ENCODE assay signal across 8 cellular contexts in genomic region chr10:14954001-14954770, GRCh38. TPM values are rescaled to one million over a fixed set of nuclear protein-coding genes. Genes with fewer than 3 reads are reported as not detected.
DNase-seq lines count a peak whose midpoint lies in the region; ATAC-seq lines count a peak whose summit lies in the region.

DCLRE1C (minus strand) TSS chr10:14954096; CDS start chr10:14954010, 86 bp downstream.

- POLR2A ChIA-PET in activated CD8-positive, alpha-beta memory T cell treated with anti-CD3 and anti-CD28 coated beads for 36 hours (lab: Charles Lee) = interaction anchor here (1.3 to 2.6 kb wide), 3 partner anchors 76 to 769 kb away, joined by 5 to 24 read pairs (median 9); partner anchors contain the start of genes CDNF, HSPA14, MSANTD7 and SUV39H2

- CTCF ChIA-PET in activated CD8-positive, alpha-beta memory T cell treated with anti-CD3 and anti-CD28 coated beads for 36 hours (lab: Charles Lee) = interaction anchor here (1.0 to 1.2 kb wide), 2 partner anchors 116 to 140 kb away, joined by 3 to 4 read pairs; partner anchors contain the start of genes CDNF, HSPA14 and MSANTD7

- DNase-seq in COR-L47 (lab: John Stamatoyannopoulos, UW) (peak; percentile 78), HT1080 (ENCODE audit: low read depth) (peak; percentile 89), NOMO-1 (lab: John Stamatoyannopoulos, UW; ENCODE audit: unreplicated experiment in 2 of 2) (peak; percentile 92), medulla oblongata (ENCODE audit: extremely low spot score) (peak; percentile 95)
- peak; percentile 76 for DNase-seq in effector CD8-positive, alpha-beta T cell (lab: John Stamatoyannopoulos, UW)
- DNase-seq in stimulated activated CD4-positive, alpha-beta T cell treated with anti-CD3 and anti-CD28 coated beads, TNF-alpha, amount 100 ng/mL, for 48 hours (ENCODE audit: low read depth in 3 of 3) = peak; percentile 81 to 85 (median 83)

- ATAC-seq in GM21367 (IDR thresholded peaks at IDR 0.05; ENCODE audit: unreplicated experiment) = peak; percentile 69

RNA-seq across cellular contexts. Expression of gene DCLRE1C, which starts in this region (rescaled TPM):
- 4.6 and 10.4 TPM in 2 replicates for total RNA-seq in HT1080 (2014; rRNA removed; shearing (Covaris generic))
- 5.3 and 6.6 TPM in 2 replicates for polyA plus RNA-seq in HT1080 (2015; cell fraction: cytosol; rRNA removed)
- 10.7 and 12.0 TPM in 2 replicates for polyA plus RNA-seq in HT1080 (2015; cell fraction: nucleus; rRNA removed)
- total RNA-seq in activated CD8-positive, alpha-beta memory T cell treated with anti-CD3 and anti-CD28 coated beads for 36 hours = 10 to 100 TPM; 12.0 to 16.4 TPM

Comparison
In these comparisons a context has a peak if more than half of its experiments do, and no peak if none do; other contexts are left out.
1. Peak in every context shown above with its lines: DNase-seq and ATAC-seq.